ENCODE assay signal across 13 cellular contexts in genomic region chr4:39713691-39714090, GRCh38. TPM values are rescaled to one million over a fixed set of nuclear protein-coding genes. Genes with fewer than 3 reads are reported as not detected.
A peak's percentile ranks its signal among the peaks of the same experiment; 100 is the strongest.
DNase-seq lines count a peak whose midpoint lies in the region; ATAC-seq and TF ChIP-seq lines count a peak whose summit lies in the region.
"Had no signal": no experiment of that assay in that cellular context is flagged by ENCODE, and none has a peak within 500 bp of the region (broad histone marks: within the 10 kb centered on the region; RNA-seq: fewer than 3 reads in every experiment).

No MANE protein-coding gene starts in this region.

- TF ChIP-seq CTCF in DOHH2 (IDR thresholded peaks at IDR 0.05; ENCODE audit: low read depth, low read length, poor library complexity, severe bottlenecking) (no peak), dorsolateral prefrontal cortex (IDR thresholded peaks at IDR 0.05 in 54 of 56, conservative IDR thresholded peaks at IDR 0.05 in 2 of 56; ENCODE audit: low read depth in 1 of 56, partially characterized antibody in 56 of 56) (no peak)

- H3F3A ChIP-seq in DOHH2 (ENCODE audit: control insufficient read depth, insufficient read depth) = peaks cover 18% of the 10 kb centered on the region

- H3K36me3 Mint-ChIP-seq in naive B cell = peaks cover under 1 to 8% of the 10 kb centered on the region in 2 donors

- ATAC-seq in naive B cell (ENCODE audit: low read depth in 2 of 2) (no peak), GM21619 (IDR thresholded peaks at IDR 0.05; ENCODE audit: unreplicated experiment) (no peak), HG03571 (IDR thresholded peaks at IDR 0.05; ENCODE audit: unreplicated experiment) (no peak)

- H3K4me3 Mint-ChIP-seq in naive B cell = peak overlapping the region in 7 of 8 donors; percentile 29 to 87 (median 60)

- H3K27me3 Mint-ChIP-seq in naive B cell = no peaks in the 10 kb centered on the region

- H3K79me2 ChIP-seq in DOHH2 (ENCODE audit: control insufficient read depth, low read length) = peaks cover 97% of the 10 kb centered on the region

- H3K4me2 ChIP-seq in DOHH2 (ENCODE audit: low read length) = peak overlapping the region; percentile 50

- peak overlapping the region in 4 of 6 donors; percentile 23 to 93 (median 79) for H3K27ac Mint-ChIP-seq in naive B cell

- peaks cover 15% of the 10 kb centered on the region; the same call in 1 of the 2 replicates for H4K20me1 ChIP-seq in DOHH2 (ENCODE audit: control insufficient read depth, insufficient read depth, low read depth, low read length)

- H3K36me3 ChIP-seq in DOHH2 (ENCODE audit: control insufficient read depth, low read length) (peaks cover 25% of the 10 kb centered on the region), adipocyte (ENCODE audit: control insufficient read depth, insufficient read depth, low read length, severe bottlenecking) (peaks cover 4% of the 10 kb centered on the region)

- H3K27ac ChIP-seq in DOHH2 (ENCODE audit: low read depth, low read length) (peak overlapping the region; percentile 13; the same call in 1 of the 2 replicates), dorsolateral prefrontal cortex (peak overlapping the region in 1 of 59 donors; percentile 2)
- H3K27ac ChIP-seq: SK-N-MC had no signal

- peaks cover 13 to 78% (median 47%) of the 10 kb centered on the region in 3 donors for H3K4me1 Mint-ChIP-seq in naive B cell

- peak overlapping the region; percentile 58 for H3K9ac ChIP-seq in adipocyte (ENCODE audit: low read length)

- H3K9me3 ChIP-seq in DOHH2 (ENCODE audit: control insufficient read depth, insufficient read depth, low read length) = no peaks in the 10 kb centered on the region
- no peaks in the 10 kb centered on the region for H3K9me3 ChIP-seq in adipocyte (ENCODE audit: control insufficient read depth, low read length)

- H3K4me1 ChIP-seq in DOHH2 (ENCODE audit: control insufficient read depth, low read length) (peaks cover 49% of the 10 kb centered on the region), adipocyte (ENCODE audit: control insufficient read depth, insufficient read depth, low read length) (peaks cover 27% of the 10 kb centered on the region)

- peak overlapping the region; percentile 7 for H3K4me3 ChIP-seq in DOHH2 (ENCODE audit: low read length)
- H3K4me3 ChIP-seq in adipocyte (ENCODE audit: low read length) = peak overlapping the region; percentile 62
- no peak overlapping the region for H3K4me3 ChIP-seq in dorsolateral prefrontal cortex
- H3K4me3 ChIP-seq: SK-N-MC had no signal

- H3K9me2 ChIP-seq in DOHH2 (replicated peaks; ENCODE audit: control insufficient read depth, low read length) = no peaks in the 10 kb centered on the region

- intact Hi-C loops in dorsolateral prefrontal cortex (cut with DNase I) = no loop called here

- H3K27me3 ChIP-seq in DOHH2 (ENCODE audit: control insufficient read depth, low read length) (no peaks in the 10 kb centered on the region), adipocyte (replicated peaks; ENCODE audit: control insufficient read depth, insufficient read depth, low read length) (no peaks in the 10 kb centered on the region), dorsolateral prefrontal cortex (no peaks in the 10 kb centered on the region)

- DNase-seq in HCEC 1CT = peak; percentile 3
- DNase-seq in adipocyte (ENCODE audit: low read depth) = peak; percentile 62
- DNase-seq in naive B cell = no peak
- DNase-seq in dorsolateral prefrontal cortex = no peak
- DNase-seq in NCI-H1048 (lab: John Stamatoyannopoulos, UW) = no peak
- DNase-seq: DMS79 treated with DMSO at 0.1 percent for 48 hours; effector CD4-positive, alpha-beta T cell; immature natural killer cell; NCI-H2107 had no signal

- H3K9me3 Mint-ChIP-seq in naive B cell = no peaks in the 10 kb centered on the region
- H3K9me3 Mint-ChIP-seq: immature natural killer cell had no signal

RNA-seq across cellular contexts. Expression of gene UBE2K, which starts 15.8 kb away (rescaled TPM):
- 10 to 100 TPM; 60.0 to 81.2 (median 69.2) TPM for polyA plus RNA-seq in naive B cell (ENCODE audit: low read depth in 6 of 6)
- 100 to 1,000 TPM in 27 of 120 experiments, 10 to 100 TPM in 93; 44.7 to 140 (median 90.1) TPM for total RNA-seq in dorsolateral prefrontal cortex

Comparison
In these comparisons a context has a peak if more than half of its experiments do, and no peak if none do; other contexts are left out.
1. H3K4me3 ChIP-seq: peak in DOHH2 (single experiment) and adipocyte (single experiment); none in dorsolateral prefrontal cortex (0 of 59).
2. DNase-seq: peak in HCEC 1CT (single experiment) and adipocyte (single experiment); none in naive B cell (single experiment), dorsolateral prefrontal cortex (0 of 10) and NCI-H1048 (single experiment).